19 cellular contexts compared by ENCODE assay signal in genomic region chr9:84804948-84805694, GRCh38.
A peak's percentile ranks its signal among the peaks of the same experiment; 100 is the strongest.
DNase-seq lines count a peak whose midpoint lies in the region; ATAC-seq and TF ChIP-seq lines count a peak whose summit lies in the region.
"Had no signal": no experiment of that assay in that cellular context is flagged by ENCODE, and none has a peak within 500 bp of the region (broad histone marks: within the 10 kb centered on the region; RNA-seq: fewer than 3 reads in every experiment).

No MANE protein-coding gene starts in this region.

- H3K14ac ChIP-seq in mesenchymal stem cell (ENCODE audit: low read length in 2 of 2) = no peak overlapping the region

- H3K36me3 Mint-ChIP-seq in MCF 10A (ENCODE audit: insufficient read depth, unreplicated experiment) = no peaks in the 10 kb centered on the region
- H3K36me3 Mint-ChIP-seq in activated CD4-positive, alpha-beta memory T cell treated with anti-CD3 and anti-CD28 coated beads for 36 hours = no peaks in the 10 kb centered on the region

- TF ChIP-seq POLR2A in breast epithelium (IDR thresholded peaks at IDR 0.05) = no peak

- H2BK5ac ChIP-seq in mesenchymal stem cell (ENCODE audit: low read depth, low read length, poor library complexity, severe bottlenecking) = no peak overlapping the region

- H3K4me1 Mint-ChIP-seq in MCF 10A (ENCODE audit: insufficient read depth, unreplicated experiment) = peaks cover 5% of the 10 kb centered on the region
- H3K4me1 Mint-ChIP-seq in activated CD4-positive, alpha-beta memory T cell treated with anti-CD3 and anti-CD28 coated beads for 36 hours (ENCODE audit: low read depth) = no peaks in the 10 kb centered on the region

- intact Hi-C loops in breast epithelium (cut with DNase I; ENCODE audit: low total_unique reads) (no loop called here), MCF 10A (cut with micrococcal nuclease) (no loop called here), upper lobe of right lung (cut with DNase I) (no loop called here)
- intact Hi-C loops in activated CD4-positive, alpha-beta memory T cell treated with anti-CD3 and anti-CD28 coated beads for 36 hours (cut with micrococcal nuclease) = no loop called here

- no peak for ATAC-seq in upper lobe of right lung
- ATAC-seq: Panc1 had no signal

- 83% methylated on average over 5 of the region's 5 CpGs for WGBS in mesenchymal stem cell

- H3K4me1 ChIP-seq in breast epithelium (no peaks in the 10 kb centered on the region), mesenchymal stem cell (ENCODE audit: control insufficient read depth, insufficient read depth, low read depth, low read length) (no peaks in the 10 kb centered on the region), upper lobe of right lung (peaks cover 7% of the 10 kb centered on the region)

- no peak overlapping the region for H4K91ac ChIP-seq in mesenchymal stem cell (ENCODE audit: low read length)

- no peaks in the 10 kb centered on the region for H3K27me3 Mint-ChIP-seq in MCF 10A (ENCODE audit: insufficient read depth, unreplicated experiment)
- H3K27me3 Mint-ChIP-seq in activated CD4-positive, alpha-beta memory T cell treated with anti-CD3 and anti-CD28 coated beads for 36 hours = no peaks in the 10 kb centered on the region

- no TSS peak for BruUV-seq in MCF 10A (replicated peaks; lab: Mats Ljungman, UMichigan)

- POLR2A ChIA-PET in MCF 10A (lab: Yijun Ruan, JAX) = interaction anchor here (0.6 kb wide), 1 partner anchor 144 kb away, joined by 3 read pairs; no protein-coding TSS in a partner anchor
- POLR2A ChIA-PET in activated CD4-positive, alpha-beta memory T cell treated with anti-CD3 and anti-CD28 coated beads for 36 hours (lab: Charles Lee) = no interaction called here

- H2AFZ ChIP-seq in mesenchymal stem cell (ENCODE audit: low read depth, low read length) = no peak overlapping the region

- no peak overlapping the region for H3K18ac ChIP-seq in mesenchymal stem cell (ENCODE audit: low read depth in 1 of 2, low read length in 2 of 2)

- H3K27ac Mint-ChIP-seq in MCF 10A (ENCODE audit: low read depth, unreplicated experiment) = no peak overlapping the region
- no peak overlapping the region for H3K27ac Mint-ChIP-seq in activated CD4-positive, alpha-beta memory T cell treated with anti-CD3 and anti-CD28 coated beads for 36 hours

- no peaks in the 10 kb centered on the region for H3K9me3 ChIP-seq in breast epithelium
- H3K9me3 ChIP-seq in mesenchymal stem cell (ENCODE audit: control insufficient read depth, low read length) = no peaks in the 10 kb centered on the region
- H3K9me3 ChIP-seq in upper lobe of right lung = no peaks in the 10 kb centered on the region
- H3K9me3 ChIP-seq: BLaER1 treated with 17β-estradiol and CSF1 and Interleukin-3, amounts not matched to agents 10 nM and 100 nM had no signal

- H3K27me3 ChIP-seq in breast epithelium (no peaks in the 10 kb centered on the region), mesenchymal stem cell (ENCODE audit: control insufficient read depth in 1 of 2, insufficient read depth in 1 of 2, low read length in 2 of 2) (no peaks in the 10 kb centered on the region), upper lobe of right lung (no peaks in the 10 kb centered on the region)
- H3K27me3 ChIP-seq: BLaER1 treated with 17β-estradiol and CSF1 and Interleukin-3, amounts not matched to agents 10 nM and 100 nM had no signal

- H3K4me3 Mint-ChIP-seq in MCF 10A (ENCODE audit: unreplicated experiment) = no peak overlapping the region
- no peak overlapping the region for H3K4me3 Mint-ChIP-seq in activated CD4-positive, alpha-beta memory T cell treated with anti-CD3 and anti-CD28 coated beads for 36 hours

- DNase-seq in breast epithelium (ENCODE audit: low spot score in 2 of 2) (no peak), MCF 10A (ENCODE audit: unreplicated experiment) (no peak), fibroblast of gingiva (ENCODE audit: low read depth) (peak; percentile 9), mesenchymal stem cell (no peak), upper lobe of right lung (no peak), cerebellar nuclear complex (lab: John Stamatoyannopoulos, UW) (no peak)
- DNase-seq in activated CD4-positive, alpha-beta memory T cell treated with anti-CD3 and anti-CD28 coated beads for 36 hours = no peak
- no peak for DNase-seq in stimulated activated naive CD4-positive, alpha-beta T cell treated with Interleukin-2 at 50 U/mL for 16 hours (lab: John Stamatoyannopoulos, UW)
- DNase-seq: DMS 273 treated with DMSO at 0.1 percent for 48 hours, EL, H7, NCI-H1930, NCI-H2171, NCI-H446 treated with DMSO at 0.1 percent for 48 hours, NCI-H774, SHP77 treated with DMSO at 0.1 percent for 48 hours had no signal

- no peak overlapping the region for H2AK5ac ChIP-seq in mesenchymal stem cell (ENCODE audit: low read length, severe bottlenecking)

- H3K27ac ChIP-seq in breast epithelium = peak overlapping the region; percentile 37 to 49
- no peak overlapping the region for H3K27ac ChIP-seq in mesenchymal stem cell (ENCODE audit: low read length, poor library complexity, severe bottlenecking)
- peak overlapping the region; percentile 42 for H3K27ac ChIP-seq in upper lobe of right lung
- H3K27ac ChIP-seq: 22Rv1; BLaER1 treated with 17β-estradiol and CSF1 and Interleukin-3, amounts not matched to agents 10 nM and 100 nM had no signal

- no peaks in the 10 kb centered on the region for H3K36me3 ChIP-seq in breast epithelium
- no peaks in the 10 kb centered on the region for H3K36me3 ChIP-seq in mesenchymal stem cell (ENCODE audit: control insufficient read depth in 1 of 2, insufficient read depth in 2 of 2, low read depth in 1 of 2, low read length in 2 of 2)
- H3K36me3 ChIP-seq in upper lobe of right lung = no peaks in the 10 kb centered on the region
- H3K36me3 ChIP-seq: BLaER1 treated with 17β-estradiol and CSF1 and Interleukin-3, amounts not matched to agents 10 nM and 100 nM had no signal

- peak overlapping the region; percentile 69 for H3K9ac ChIP-seq in mesenchymal stem cell (ENCODE audit: low read length)
- H3K9ac ChIP-seq: BLaER1 treated with 17β-estradiol and CSF1 and Interleukin-3, amounts not matched to agents 10 nM and 100 nM had no signal

- CTCF ChIA-PET in MCF 10A (lab: Yijun Ruan, JAX) = interaction anchor here (0.6 kb wide), 1 partner anchor 39 kb away, joined by 4 read pairs; no protein-coding TSS in a partner anchor
- CTCF ChIA-PET in activated CD4-positive, alpha-beta memory T cell treated with anti-CD3 and anti-CD28 coated beads for 36 hours (lab: Charles Lee) = no interaction called here

- no peak overlapping the region for H2BK15ac ChIP-seq in mesenchymal stem cell (ENCODE audit: low read depth, poor library complexity, severe bottlenecking)

- H3K4me2 ChIP-seq in mesenchymal stem cell (ENCODE audit: low read length, poor library complexity, severe bottlenecking) = no peak overlapping the region
- H3K4me2 ChIP-seq: BLaER1 treated with 17β-estradiol and CSF1 and Interleukin-3, amounts not matched to agents 10 nM and 100 nM had no signal

- H3K4me3 ChIP-seq in breast epithelium (peak overlapping the region in 1 of 3 donors; percentile 17), mesenchymal stem cell (ENCODE audit: insufficient read depth in 1 of 2, low read depth in 1 of 2, low read length in 2 of 2) (peak overlapping the region in 1 of 2 experiments; percentile 48), upper lobe of right lung (no peak overlapping the region)
- H3K4me3 ChIP-seq: BLaER1 treated with 17β-estradiol and CSF1 and Interleukin-3, amounts not matched to agents 10 nM and 100 nM had no signal

- no peak overlapping the region for H3K23ac ChIP-seq in mesenchymal stem cell (ENCODE audit: low read length in 2 of 2)

- H4K8ac ChIP-seq in mesenchymal stem cell (ENCODE audit: low read length) = no peak overlapping the region

- H3K4ac ChIP-seq in mesenchymal stem cell (ENCODE audit: low read depth in 1 of 2, low read length in 2 of 2) = no peak overlapping the region

- H2BK12ac ChIP-seq in mesenchymal stem cell (ENCODE audit: low read length in 2 of 2) = no peak overlapping the region

- no peaks in the 10 kb centered on the region for H3K79me1 ChIP-seq in mesenchymal stem cell (replicated peaks; ENCODE audit: low read length, poor library complexity, severe bottlenecking)

- H3K9me3 Mint-ChIP-seq in MCF 10A (ENCODE audit: unreplicated experiment) = no peaks in the 10 kb centered on the region
- no peaks in the 10 kb centered on the region for H3K9me3 Mint-ChIP-seq in activated CD4-positive, alpha-beta memory T cell treated with anti-CD3 and anti-CD28 coated beads for 36 hours

- H2BK120ac ChIP-seq in mesenchymal stem cell (ENCODE audit: low read depth, low read length) = no peak overlapping the region

- TF ChIP-seq CTCF in breast epithelium (IDR thresholded peaks at IDR 0.05) = no peak
- no peak for TF ChIP-seq CTCF in MCF 10A (IDR thresholded peaks at IDR 0.05; ENCODE audit: unreplicated experiment)
- TF ChIP-seq CTCF in upper lobe of right lung (IDR thresholded peaks at IDR 0.05) = no peak
